13 cellular contexts compared by ENCODE assay signal in the genomic region with DNA sequence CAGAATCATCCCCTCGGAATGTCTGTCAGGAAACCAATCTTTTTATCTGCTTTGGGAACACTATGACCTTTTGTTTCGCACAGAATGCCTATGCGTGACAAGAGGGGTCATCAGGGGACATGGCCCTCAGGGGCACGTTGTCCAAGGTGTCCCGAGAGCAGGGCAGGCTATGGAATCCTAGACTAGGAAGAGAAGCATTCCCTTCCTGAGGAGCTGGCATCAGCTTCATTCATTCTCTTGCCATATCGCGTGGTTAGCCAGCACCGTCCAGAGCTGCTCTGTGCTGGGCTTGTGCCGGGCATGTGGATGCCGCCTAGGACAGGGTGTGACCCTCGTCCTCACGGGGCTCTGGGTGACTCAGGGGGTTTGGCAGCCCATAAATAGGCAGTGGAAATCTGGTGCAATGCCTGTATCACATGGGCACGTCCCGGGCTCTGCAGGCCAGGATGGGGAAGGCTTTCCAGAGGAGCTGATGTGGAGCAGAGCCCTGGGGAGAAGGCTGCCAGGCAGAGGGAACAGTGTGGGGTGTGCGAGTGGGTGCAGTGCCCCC.
A peak's percentile ranks its signal among the peaks of the same experiment; 100 is the strongest.
DNase-seq lines count a peak whose midpoint lies in the region; ATAC-seq and TF ChIP-seq lines count a peak whose summit lies in the region.
"Had no signal": no experiment of that assay in that cellular context is flagged by ENCODE, and none has a peak within 500 bp of the region (broad histone marks: within the 10 kb centered on the region; RNA-seq: fewer than 3 reads in every experiment).

No MANE protein-coding gene starts in this region.

- no peaks in the 10 kb centered on the region for H4K20me1 ChIP-seq in Karpas-422 (ENCODE audit: insufficient read depth, low read depth, low read length)

- H3K4me3 ChIP-seq in RWPE2 (ENCODE audit: severe bottlenecking) (no peak overlapping the region), fibroblast of the aortic adventitia (ENCODE audit: low read depth, low read length) (no peak overlapping the region), psoas muscle (peak overlapping the region; percentile 38), Karpas-422 (ENCODE audit: low read length) (no peak overlapping the region)
- H3K4me3 ChIP-seq: GM12878 had no signal

- H3K27ac ChIP-seq in RWPE2 (ENCODE audit: poor library complexity, severe bottlenecking) (no peak overlapping the region), psoas muscle (peak overlapping the region; percentile 94), Karpas-422 (ENCODE audit: low read length) (no peak overlapping the region)

- TF ChIP-seq CTCF in RWPE2 (IDR thresholded peaks at IDR 0.05; ENCODE audit: poor library complexity, severe bottlenecking): no peak
- no peak for TF ChIP-seq CTCF in fibroblast of the aortic adventitia (IDR thresholded peaks at IDR 0.05; ENCODE audit: insufficient read depth, low read length)
- no peak for TF ChIP-seq CTCF in psoas muscle (IDR thresholded peaks at IDR 0.05)

- peak; percentile 93 for ATAC-seq in RWPE2 (ENCODE audit: low read depth)
- peak; percentile 79 to 91 (median 84) for ATAC-seq in psoas muscle
- ATAC-seq in HG03135 (IDR thresholded peaks at IDR 0.05; ENCODE audit: unreplicated experiment): no peak
- ATAC-seq: activated T-helper 17 cell treated with anti-CD3 and anti-CD28 coated beads, Interleukin-2, amount 50 U/mL, for 72 hours; GM12878; stimulated activated naive CD8-positive, alpha-beta T cell treated with anti-CD3 and anti-CD28 coated beads, Interleukin-15, Interleukin-2, amounts not matched to agents 100 U/mL and 50 U/mL, for 24 hours had no signal

- H3K27me3 ChIP-seq in RWPE2 (ENCODE audit: insufficient read depth, poor library complexity, severe bottlenecking) (no peaks in the 10 kb centered on the region), psoas muscle (ENCODE audit: insufficient read depth in 3 of 3, low read length in 2 of 3) (no peaks in the 10 kb centered on the region), Karpas-422 (ENCODE audit: low read length) (no peaks in the 10 kb centered on the region)

- 14 to 17% (median 15%) methylated on average over 15 of the region's 15 CpGs for WGBS in psoas muscle, 3 donors

- no peak overlapping the region for H3K9ac ChIP-seq in Karpas-422 (ENCODE audit: low read length)

- no peak overlapping the region for H2AFZ ChIP-seq in Karpas-422 (ENCODE audit: low read length)

- peaks cover 11% of the 10 kb centered on the region for H3K4me1 ChIP-seq in RWPE2 (ENCODE audit: insufficient read depth, poor library complexity, severe bottlenecking)
- H3K4me1 ChIP-seq in psoas muscle: peaks cover 44% of the 10 kb centered on the region
- H3K4me1 ChIP-seq in Karpas-422 (ENCODE audit: low read length): no peaks in the 10 kb centered on the region

- H3K36me3 ChIP-seq in RWPE2 (ENCODE audit: low read depth) (no peaks in the 10 kb centered on the region), psoas muscle (ENCODE audit: insufficient read depth in 1 of 2, low read depth in 1 of 2) (no peaks in the 10 kb centered on the region), Karpas-422 (ENCODE audit: insufficient read depth, low read length) (no peaks in the 10 kb centered on the region)

- H3K79me2 ChIP-seq in Karpas-422 (ENCODE audit: low read length): no peaks in the 10 kb centered on the region

- intact Hi-C loops in psoas muscle (cut with DNase I): loop anchor here in 1 of 2 donors (1.0 kb wide), 1 partner anchor 14 kb away; no protein-coding TSS in a partner anchor

- H3K4me2 ChIP-seq in Karpas-422 (ENCODE audit: low read depth, low read length, poor library complexity, severe bottlenecking): no peak overlapping the region

- DNase-seq in ELF-1 (ENCODE audit: low read depth, low spot score) (peak; percentile 44), RWPE2 (ENCODE audit: low spot score) (peak; percentile 90), fibroblast of the aortic adventitia (ENCODE audit: low read depth) (peak; percentile 74), psoas muscle (peak; percentile 87 to 95), Karpas-422 (no peak), HuH-7.5 (ENCODE audit: low spot score) (no peak), NCI-H524 treated with DMSO at 0.1 percent for 48 hours (lab: John Stamatoyannopoulos, UW) (no peak)
- DNase-seq: activated B cell treated with CpG ODN at 0.5 μM for 24 hours; CD4-positive, alpha-beta memory T cell; stimulated activated naive CD8-positive, alpha-beta T cell treated with anti-CD3 and anti-CD28 coated beads, Interleukin-15, Interleukin-2, amounts not matched to agents 100 U/mL and 50 U/mL, for 24 hours had no signal

- H3K9me2 ChIP-seq in Karpas-422 (replicated peaks; ENCODE audit: insufficient read depth, low read length): no peaks in the 10 kb centered on the region

- H3K9me3 ChIP-seq in RWPE2 (ENCODE audit: severe bottlenecking) (no peaks in the 10 kb centered on the region), psoas muscle (no peaks in the 10 kb centered on the region), Karpas-422 (ENCODE audit: low read length) (no peaks in the 10 kb centered on the region)

Comparison
In these comparisons a context has a peak if more than half of its experiments do, and no peak if none do; other contexts are left out.
1. DNase-seq: peak in ELF-1 (single experiment), RWPE2 (single experiment), fibroblast of the aortic adventitia (single experiment) and psoas muscle (2 of 2); none in Karpas-422 (single experiment), HuH-7.5 (single experiment) and NCI-H524 treated with DMSO at 0.1 percent for 48 hours (single experiment).